ENCODE assay signal across 13 cellular contexts in the genomic region with DNA sequence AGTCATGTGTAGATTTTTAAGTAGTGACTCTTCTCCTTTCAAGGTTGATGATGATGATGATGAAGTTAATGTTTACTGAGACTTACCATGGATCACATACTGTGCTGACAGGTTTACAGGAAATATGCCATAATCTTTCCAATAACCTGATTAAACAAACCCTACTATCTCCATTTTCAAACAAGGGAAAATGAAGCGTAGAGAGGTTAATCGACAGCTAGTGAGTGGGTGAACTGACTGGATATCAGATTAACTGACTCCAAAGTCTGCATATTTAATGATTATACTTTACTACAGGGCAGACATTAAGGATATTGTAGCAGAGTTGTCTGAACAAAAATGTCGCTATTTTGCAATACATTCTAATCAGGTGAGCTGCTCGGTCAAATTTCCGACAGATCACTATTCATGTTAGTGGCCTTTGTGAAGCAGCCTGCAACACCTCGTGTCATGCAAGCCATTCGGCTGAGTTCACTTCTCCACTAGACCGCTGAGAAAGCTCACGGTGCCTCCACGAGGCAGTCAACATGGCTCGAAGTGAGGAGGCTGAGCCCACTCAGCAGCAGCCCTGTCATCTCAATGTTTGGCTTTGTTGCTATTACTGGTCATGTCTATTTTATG.
A peak's percentile ranks its signal among the peaks of the same experiment; 100 is the strongest.
DNase-seq lines count a peak whose midpoint lies in the region; ATAC-seq and TF ChIP-seq lines count a peak whose summit lies in the region.
"Had no signal": no experiment of that assay in that cellular context is flagged by ENCODE, and none has a peak within 500 bp of the region (broad histone marks: within the 10 kb centered on the region; RNA-seq: fewer than 3 reads in every experiment).

No MANE protein-coding gene starts in this region.

- peaks cover 2 to 4% of the 10 kb centered on the region in 2 donors for H3K9me3 Mint-ChIP-seq in activated T-cell treated with anti-CD3 and anti-CD28 coated beads, Interleukin-2, amount 50 U/mL, for 72 hours
- peaks cover 40% of the 10 kb centered on the region for H3K9me3 Mint-ChIP-seq in activated T-helper 1 cell treated with anti-CD3 and anti-CD28 coated beads, Interleukin-12 subunit alpha, Interleukin-12 subunit beta, Interleukin-2, Interleukin-4 antibody, amounts not matched to agents 30 ng/mL and 10 ng/mL and 1 ng/mL, durations not matched to agents 14 hours and 24 hours and 36 hours
- H3K9me3 Mint-ChIP-seq: neural crest cell had no signal

- H3K27ac ChIP-seq in thymus (ENCODE audit: low read depth) (peak overlapping the region; percentile 62), brain microvascular endothelial cell (no peak overlapping the region)
- H3K27ac ChIP-seq: foreskin keratinocyte had no signal

- H3K27me3 Mint-ChIP-seq in activated T-cell treated with anti-CD3 and anti-CD28 coated beads, Interleukin-2, amount 50 U/mL, for 72 hours (ENCODE audit: low read depth): no peaks in the 10 kb centered on the region
- no peaks in the 10 kb centered on the region for H3K27me3 Mint-ChIP-seq in activated T-helper 1 cell treated with anti-CD3 and anti-CD28 coated beads, Interleukin-12 subunit alpha, Interleukin-12 subunit beta, Interleukin-2, Interleukin-4 antibody, amounts not matched to agents 30 ng/mL and 10 ng/mL and 1 ng/mL, durations not matched to agents 14 hours and 24 hours and 36 hours (ENCODE audit: insufficient read depth)
- H3K27me3 Mint-ChIP-seq: IgD-negative memory B cell had no signal

- peak in 1 of 2 donors; percentile 28 for DNase-seq in activated T-cell treated with anti-CD3 and anti-CD28 coated beads, Interleukin-2, amount 50 U/mL, for 72 hours
- no peak for DNase-seq in activated T-cell treated with anti-CD3 and anti-CD28 coated beads, Interleukin-2, amount 50 U/mL, for 48 hours
- DNase-seq in activated T-helper 1 cell treated with anti-CD3 and anti-CD28 coated beads, Interleukin-12 subunit alpha, Interleukin-12 subunit beta, Interleukin-2, Interleukin-4 antibody, amounts not matched to agents 30 ng/mL and 10 ng/mL and 1 ng/mL, durations not matched to agents 14 hours and 24 hours and 36 hours (ENCODE audit: low spot score): no peak
- DNase-seq in kidney glomerular epithelial cell (lab: John Stamatoyannopoulos, UW): peak; percentile 96
- DNase-seq in brain microvascular endothelial cell: no peak
- DNase-seq in stimulated activated CD8-positive, alpha-beta memory T cell treated with anti-CD3 and anti-CD28 coated beads, Interleukin-4, amount 100 ng/mL, for 48 hours: no peak
- DNase-seq: foreskin keratinocyte, HCEC 1CT, NCI-H1417 treated with DMSO at 0.1 percent for 48 hours had no signal

- peaks cover 42% of the 10 kb centered on the region for H3K4me1 Mint-ChIP-seq in activated T-cell treated with anti-CD3 and anti-CD28 coated beads, Interleukin-2, amount 50 U/mL, for 72 hours (ENCODE audit: low read depth)
- H3K4me1 Mint-ChIP-seq in activated T-helper 1 cell treated with anti-CD3 and anti-CD28 coated beads, Interleukin-12 subunit alpha, Interleukin-12 subunit beta, Interleukin-2, Interleukin-4 antibody, amounts not matched to agents 30 ng/mL and 10 ng/mL and 1 ng/mL, durations not matched to agents 14 hours and 24 hours and 36 hours (ENCODE audit: low read depth): peaks cover 41% of the 10 kb centered on the region
- H3K4me1 Mint-ChIP-seq: IgD-negative memory B cell, neural crest cell had no signal

- peak overlapping the region; percentile 77 for H3K27ac Mint-ChIP-seq in activated T-cell treated with anti-CD3 and anti-CD28 coated beads, Interleukin-2, amount 50 U/mL, for 72 hours
- H3K27ac Mint-ChIP-seq in activated T-helper 1 cell treated with anti-CD3 and anti-CD28 coated beads, Interleukin-12 subunit alpha, Interleukin-12 subunit beta, Interleukin-2, Interleukin-4 antibody, amounts not matched to agents 30 ng/mL and 10 ng/mL and 1 ng/mL, durations not matched to agents 14 hours and 24 hours and 36 hours: peak overlapping the region; percentile 67
- H3K27ac Mint-ChIP-seq: IgD-negative memory B cell had no signal

- H3K4me1 ChIP-seq in thymus (ENCODE audit: control insufficient read depth, insufficient read depth, low read length): no peaks in the 10 kb centered on the region
- H3K4me1 ChIP-seq: foreskin keratinocyte had no signal

- H3K4me3 ChIP-seq in thymus (ENCODE audit: low read length) (no peak overlapping the region), brain microvascular endothelial cell (ENCODE audit: low read depth, low read length) (no peak overlapping the region)

- no peaks in the 10 kb centered on the region for H3K9me3 ChIP-seq in thymus (ENCODE audit: control insufficient read depth)

- peak overlapping the region; percentile 23 to 67 for H3K4me3 Mint-ChIP-seq in activated T-cell treated with anti-CD3 and anti-CD28 coated beads, Interleukin-2, amount 50 U/mL, for 72 hours
- peak overlapping the region; percentile 4 for H3K4me3 Mint-ChIP-seq in activated T-helper 1 cell treated with anti-CD3 and anti-CD28 coated beads, Interleukin-12 subunit alpha, Interleukin-12 subunit beta, Interleukin-2, Interleukin-4 antibody, amounts not matched to agents 30 ng/mL and 10 ng/mL and 1 ng/mL, durations not matched to agents 14 hours and 24 hours and 36 hours
- H3K4me3 Mint-ChIP-seq: IgD-negative memory B cell, neural crest cell had no signal

- H3K27me3 ChIP-seq in thymus (ENCODE audit: control insufficient read depth, insufficient read depth) (no peaks in the 10 kb centered on the region), brain microvascular endothelial cell (replicated peaks) (no peaks in the 10 kb centered on the region)
- H3K27me3 ChIP-seq: foreskin keratinocyte had no signal

- WGBS in thymus: 95% methylated on average over 11 of the region's 11 CpGs

- in situ Hi-C loops in brain microvascular endothelial cell (cut with HindIII; ENCODE audit: low pct_ligation_motif_present, low sequenced_read_pairs): no loop called here

- intact Hi-C loops in activated T-helper 1 cell treated with anti-CD3 and anti-CD28 coated beads, Interleukin-12 subunit alpha, Interleukin-12 subunit beta, Interleukin-2, Interleukin-4 antibody, amounts not matched to agents 30 ng/mL and 10 ng/mL and 1 ng/mL, durations not matched to agents 14 hours and 24 hours and 36 hours (cut with micrococcal nuclease): loop anchor here (1.0 to 5.0 kb wide), 4 partner anchors 7 to 261 kb away; no protein-coding TSS in a partner anchor

- peak; percentile 50 for ATAC-seq in activated T-cell treated with anti-CD3 and anti-CD28 coated beads, Interleukin-2, amount 50 U/mL, for 72 hours (replicated peaks in 1 of 2)
- ATAC-seq in GM19463 (IDR thresholded peaks at IDR 0.05; ENCODE audit: unreplicated experiment): no peak
- ATAC-seq: foreskin keratinocyte had no signal

- no peaks in the 10 kb centered on the region for H3K36me3 ChIP-seq in thymus (ENCODE audit: control insufficient read depth, insufficient read depth)
- no peaks in the 10 kb centered on the region for H3K36me3 ChIP-seq in brain microvascular endothelial cell (replicated peaks)

- no peak for TF ChIP-seq CTCF in brain microvascular endothelial cell (IDR thresholded peaks at IDR 0.05; ENCODE audit: low read depth, low read length, missing control alignments)

- peaks cover 7 to 10% of the 10 kb centered on the region in 2 donors for H3K36me3 Mint-ChIP-seq in activated T-cell treated with anti-CD3 and anti-CD28 coated beads, Interleukin-2, amount 50 U/mL, for 72 hours (ENCODE audit: insufficient read depth in 2 of 2)
- peaks cover 25% of the 10 kb centered on the region for H3K36me3 Mint-ChIP-seq in activated T-helper 1 cell treated with anti-CD3 and anti-CD28 coated beads, Interleukin-12 subunit alpha, Interleukin-12 subunit beta, Interleukin-2, Interleukin-4 antibody, amounts not matched to agents 30 ng/mL and 10 ng/mL and 1 ng/mL, durations not matched to agents 14 hours and 24 hours and 36 hours (ENCODE audit: low read depth)
- H3K36me3 Mint-ChIP-seq: IgD-negative memory B cell had no signal
